Comparison of ENCODE assay signal across 15 cellular contexts in genomic region chr6:127402890-127403617, GRCh38.
DNase-seq lines count a peak whose midpoint lies in the region; ATAC-seq lines count a peak whose summit lies in the region.
"Had no signal": no experiment of that assay in that cellular context is flagged by ENCODE, and none has a peak within 500 bp of the region (broad histone marks: within the 10 kb centered on the region; RNA-seq: fewer than 3 reads in every experiment).

No MANE protein-coding gene starts in this region.

- H3K27ac ChIP-seq in BLaER1 treated with 17β-estradiol and CSF1 and Interleukin-3, amounts not matched to agents 10 nM and 100 nM, result peak overlapping the region in 3 of 11 experiments; percentile 1 to 20 (median 12); a peak in 2 of 22 replicates
- H3K27ac ChIP-seq: testis had no signal

- peaks cover 0 to 6% (median 0%) of the 10 kb centered on the region in 11 experiments; a peak in 6 of 22 replicates for H3K9me3 ChIP-seq in BLaER1 treated with 17β-estradiol and CSF1 and Interleukin-3, amounts not matched to agents 10 nM and 100 nM (replicated peaks in 1 of 11)
- H3K9me3 ChIP-seq: testis had no signal

- peak; percentile 27 for DNase-seq in RPMI8226
- no peak for DNase-seq in hepatic stellate cell (ENCODE audit: low spot score)
- DNase-seq in superior temporal gyrus (ENCODE audit: extremely low spot score), result no peak
- DNase-seq in nucleus accumbens (lab: John Stamatoyannopoulos, UW), result no peak
- DNase-seq: activated CD8-positive, alpha-beta memory T cell treated with anti-CD3 and anti-CD28 coated beads, Interleukin-2, amount 10 ng/mL, durations not matched to agents 7 days and 5 days; activated naive CD4-positive, alpha-beta T cell treated with Interleukin-2 at 50 U/mL for 16 hours; AML-193; stimulated activated CD4-positive, alpha-beta T cell treated with anti-CD3 and anti-CD28 coated beads, Interleukin-12 subunit alpha, Interleukin-12 subunit beta, amount 100 ng/mL, for 4 hours; testis had no signal

- ATAC-seq in GM18858 (IDR thresholded peaks at IDR 0.05; ENCODE audit: unreplicated experiment), result peak; percentile 25
- peak; percentile 12 for ATAC-seq in HG02943 (IDR thresholded peaks at IDR 0.05; ENCODE audit: low read depth, unreplicated experiment)
- ATAC-seq in HG02678 (IDR thresholded peaks at IDR 0.05; ENCODE audit: unreplicated experiment), result no peak
- ATAC-seq: activated CD8-positive, alpha-beta memory T cell treated with anti-CD3 and anti-CD28 coated beads, Interleukin-2, amount 10 ng/mL, durations not matched to agents 7 days and 5 days; left lobe of liver; WTC11 had no signal

- no peak overlapping the region for H3K4me3 ChIP-seq in BLaER1 treated with 17β-estradiol and CSF1 and Interleukin-3, amounts not matched to agents 10 nM and 100 nM
- H3K4me3 ChIP-seq: testis had no signal

- H3K4me1 ChIP-seq in BLaER1 treated with 17β-estradiol and CSF1 and Interleukin-3, amounts not matched to agents 10 nM and 100 nM, result peaks cover 14 to 24% (median 17%) of the 10 kb centered on the region in 10 experiments
- H3K4me1 ChIP-seq: testis had no signal

- H3K4me2 ChIP-seq in BLaER1 treated with 17β-estradiol and CSF1 and Interleukin-3, amounts not matched to agents 10 nM and 100 nM, result peak overlapping the region; percentile 16 to 67 (median 42); a peak in 21 of 22 replicates

- no peaks in the 10 kb centered on the region for H3K36me3 ChIP-seq in BLaER1 treated with 17β-estradiol and CSF1 and Interleukin-3, amounts not matched to agents 10 nM and 100 nM

- no peak overlapping the region for H3K9ac ChIP-seq in BLaER1 treated with 17β-estradiol and CSF1 and Interleukin-3, amounts not matched to agents 10 nM and 100 nM

- no peaks in the 10 kb centered on the region for H3K27me3 ChIP-seq in BLaER1 treated with 17β-estradiol and CSF1 and Interleukin-3, amounts not matched to agents 10 nM and 100 nM
- H3K27me3 ChIP-seq: testis had no signal

- H4K20me1 ChIP-seq in BLaER1 treated with 17β-estradiol and CSF1 and Interleukin-3, amounts not matched to agents 10 nM and 100 nM, result no peaks in the 10 kb centered on the region
